8 cellular contexts compared by ENCODE assay signal in the genomic region with DNA sequence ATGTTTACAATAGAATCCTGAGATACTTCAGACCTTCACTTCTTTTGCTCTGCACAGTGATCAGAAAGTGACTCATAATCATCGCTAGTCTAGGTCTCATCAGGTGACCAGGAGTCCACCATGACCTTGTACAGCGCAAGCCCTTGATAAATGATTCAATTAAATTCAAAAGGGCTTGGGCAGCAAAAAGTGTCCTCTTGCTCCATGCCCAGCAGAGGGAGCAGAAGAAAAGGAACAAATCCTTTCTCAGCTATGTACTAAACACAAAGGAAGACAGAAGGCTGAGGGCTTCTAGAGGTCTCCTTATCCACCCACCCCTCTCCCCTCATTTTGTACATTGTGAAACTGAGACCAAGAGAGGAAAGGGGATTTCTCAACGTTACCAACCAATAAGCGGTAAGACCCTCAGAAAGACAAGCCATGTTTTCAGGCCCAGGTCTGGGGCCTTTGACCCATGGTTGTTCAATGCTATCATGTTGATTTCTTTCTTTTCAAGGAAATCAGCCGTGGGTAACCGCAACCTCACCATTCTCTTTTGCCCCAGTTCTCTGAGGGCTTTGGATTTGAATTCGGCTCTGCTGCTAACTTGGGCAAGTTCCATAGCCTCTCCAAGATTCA.
DNase-seq lines count a peak whose midpoint lies in the region; ATAC-seq and TF ChIP-seq lines count a peak whose summit lies in the region.

No MANE protein-coding gene starts in this region.

- H3K36me3 ChIP-seq in adipocyte (ENCODE audit: control insufficient read depth, insufficient read depth, low read length, severe bottlenecking), result no peaks in the 10 kb centered on the region

- H3K27me3 Mint-ChIP-seq in activated CD8-positive, alpha-beta memory T cell treated with anti-CD3 and anti-CD28 coated beads, Interleukin-2, amount 10 ng/mL, durations not matched to agents 7 days and 5 days, result peaks cover 5% of the 10 kb centered on the region

- H3K27me3 ChIP-seq in adipocyte (replicated peaks; ENCODE audit: control insufficient read depth, insufficient read depth, low read length), result no peaks in the 10 kb centered on the region

- H3K9me3 ChIP-seq in adipocyte (ENCODE audit: control insufficient read depth, low read length), result no peaks in the 10 kb centered on the region

- DNase-seq in DMS53 (lab: John Stamatoyannopoulos, UW) (peak; percentile 69), LNCaP clone FGC (ENCODE audit: low read depth) (peak; percentile 22), adipocyte (ENCODE audit: low read depth) (peak; percentile 77), iris pigment epithelial cell (ENCODE audit: low read depth) (peak; percentile 65), occipital lobe (lab: John Stamatoyannopoulos, UW) (no peak)
- no peak for DNase-seq in activated CD8-positive, alpha-beta memory T cell treated with anti-CD3 and anti-CD28 coated beads, Interleukin-2, amount 10 ng/mL, durations not matched to agents 7 days and 5 days

- no peaks in the 10 kb centered on the region for H3K36me3 Mint-ChIP-seq in activated CD8-positive, alpha-beta memory T cell treated with anti-CD3 and anti-CD28 coated beads, Interleukin-2, amount 10 ng/mL, durations not matched to agents 7 days and 5 days

- peak overlapping the region; percentile 75 for H3K9ac ChIP-seq in adipocyte (ENCODE audit: low read length)

- CTCF ChIA-PET in activated CD8-positive, alpha-beta memory T cell treated with anti-CD3 and anti-CD28 coated beads, Interleukin-2, amount 10 ng/mL, durations not matched to agents 7 days and 5 days (lab: Charles Lee), result interaction anchor here (1.4 to 1.7 kb wide), 2 partner anchors 10 to 15 kb away, joined by 3 to 5 read pairs; no protein-coding TSS in a partner anchor

- peaks cover 2% of the 10 kb centered on the region for H3K4me1 Mint-ChIP-seq in activated CD8-positive, alpha-beta memory T cell treated with anti-CD3 and anti-CD28 coated beads, Interleukin-2, amount 10 ng/mL, durations not matched to agents 7 days and 5 days

- H3K4me1 ChIP-seq in adipocyte (ENCODE audit: control insufficient read depth, insufficient read depth, low read length), result peaks cover 41% of the 10 kb centered on the region

- peak; percentile 71 for TF ChIP-seq CTCF in LNCaP clone FGC (IDR thresholded peaks at IDR 0.05; ENCODE audit: control insufficient read depth, extremely low read depth, insufficient read depth)

- no peaks in the 10 kb centered on the region for H3K9me3 Mint-ChIP-seq in activated CD8-positive, alpha-beta memory T cell treated with anti-CD3 and anti-CD28 coated beads, Interleukin-2, amount 10 ng/mL, durations not matched to agents 7 days and 5 days (ENCODE audit: low read depth)

- no peak overlapping the region for H3K4me3 Mint-ChIP-seq in activated CD8-positive, alpha-beta memory T cell treated with anti-CD3 and anti-CD28 coated beads, Interleukin-2, amount 10 ng/mL, durations not matched to agents 7 days and 5 days

- no peak for ATAC-seq in activated CD8-positive, alpha-beta memory T cell treated with anti-CD3 and anti-CD28 coated beads, Interleukin-2, amount 10 ng/mL, durations not matched to agents 7 days and 5 days
- ATAC-seq in HG02885 (IDR thresholded peaks at IDR 0.05; ENCODE audit: poor library complexity, unreplicated experiment) (no peak), GM21526 (IDR thresholded peaks at IDR 0.05; ENCODE audit: low FRiP score, unreplicated experiment) (no peak)

- H3K27ac Mint-ChIP-seq in activated CD8-positive, alpha-beta memory T cell treated with anti-CD3 and anti-CD28 coated beads, Interleukin-2, amount 10 ng/mL, durations not matched to agents 7 days and 5 days, result no peak overlapping the region

- H3K4me3 ChIP-seq in LNCaP clone FGC (ENCODE audit: low read depth, low read length) (no peak overlapping the region), adipocyte (ENCODE audit: low read length) (no peak overlapping the region)

Comparison
In these comparisons a context has a peak if more than half of its experiments do, and no peak if none do; other contexts are left out.
1. DNase-seq: peak in DMS53 (single experiment), LNCaP clone FGC (single experiment), adipocyte (single experiment) and iris pigment epithelial cell (single experiment); none in activated CD8-positive, alpha-beta memory T cell treated with anti-CD3 and anti-CD28 coated beads, Interleukin-2, amount 10 ng/mL, durations not matched to agents 7 days and 5 days (single experiment) and occipital lobe (single experiment).